Comparison of ENCODE assay signal across 8 cellular contexts in the genomic region with DNA sequence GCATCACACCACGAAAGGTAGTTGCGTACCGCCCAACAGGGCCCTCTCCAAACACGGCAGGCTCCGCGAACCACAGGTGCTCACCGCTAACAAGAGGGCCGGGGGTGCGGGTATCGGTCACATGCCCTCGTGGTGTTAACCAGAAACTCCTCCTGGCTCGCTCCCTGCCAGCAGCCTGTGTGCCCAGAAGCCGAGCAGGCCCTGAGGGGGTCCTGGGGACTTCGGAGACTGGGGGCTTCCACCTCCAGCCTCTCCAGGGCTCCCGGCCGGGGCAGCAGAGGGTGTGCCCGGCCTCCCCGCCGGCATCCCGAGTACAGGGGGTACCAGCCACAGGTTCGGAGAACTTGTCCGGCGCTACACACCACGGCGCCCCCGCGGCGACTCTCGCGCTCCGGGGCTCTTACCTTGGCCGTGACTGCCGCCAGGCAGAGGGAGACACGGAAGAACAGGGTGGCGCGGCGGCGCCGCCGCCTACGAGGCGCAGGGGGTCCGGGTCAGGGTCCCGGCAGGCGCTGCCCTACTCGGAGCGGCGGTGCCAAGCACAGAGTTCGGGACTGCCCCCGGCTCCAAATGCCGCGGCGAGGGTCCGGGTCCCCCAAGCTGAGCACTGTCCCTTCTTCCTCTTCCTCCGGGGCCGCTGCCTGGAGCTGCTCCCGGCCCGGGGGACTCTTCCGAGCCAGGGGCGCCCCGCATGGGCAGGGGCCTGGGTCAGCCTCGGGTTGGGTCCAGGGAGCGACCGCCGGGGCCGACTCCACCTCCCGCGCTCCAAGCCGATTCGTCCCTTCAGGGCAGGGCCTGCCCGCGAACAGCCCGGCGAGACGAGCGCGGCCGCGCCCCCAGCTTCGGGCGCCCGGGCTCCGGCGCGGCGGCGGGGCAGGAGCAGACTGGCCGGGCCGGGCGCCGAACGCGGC. TPM values are rescaled to one million over a fixed set of nuclear protein-coding genes. Genes with fewer than 3 reads are reported as not detected.
A peak's percentile ranks its signal among the peaks of the same experiment; 100 is the strongest.
DNase-seq lines count a peak whose midpoint lies in the region; ATAC-seq and TF ChIP-seq lines count a peak whose summit lies in the region.

A gene (minus strand): TSS at position 886 of the 911 bp plus-strand sequence.

- no peak within 1 kb of the TSS for H3K27ac Mint-ChIP-seq in activated T-helper 1 cell treated with anti-CD3 and anti-CD28 coated beads, Interleukin-12 subunit alpha, Interleukin-12 subunit beta, Interleukin-2, Interleukin-4 antibody, amounts not matched to agents 30 ng/mL and 10 ng/mL and 1 ng/mL, durations not matched to agents 14 hours and 24 hours and 36 hours
- peak within 1 kb of the TSS; percentile 84 for H3K27ac Mint-ChIP-seq in osteocyte (ENCODE audit: unreplicated experiment)

- intact Hi-C loops in activated T-helper 1 cell treated with anti-CD3 and anti-CD28 coated beads, Interleukin-12 subunit alpha, Interleukin-12 subunit beta, Interleukin-2, Interleukin-4 antibody, amounts not matched to agents 30 ng/mL and 10 ng/mL and 1 ng/mL, durations not matched to agents 14 hours and 24 hours and 36 hours (cut with micrococcal nuclease), result no loop called here

- no peak for DNase-seq in activated T-helper 1 cell treated with anti-CD3 and anti-CD28 coated beads, Interleukin-12 subunit alpha, Interleukin-12 subunit beta, Interleukin-2, Interleukin-4 antibody, amounts not matched to agents 30 ng/mL and 10 ng/mL and 1 ng/mL, durations not matched to agents 14 hours and 24 hours and 36 hours (ENCODE audit: low spot score)
- DNase-seq in cardiac muscle cell (ENCODE audit: low read depth in 1 of 2, low spot score in 1 of 2) (peak; percentile 47 to 74), osteocyte (ENCODE audit: extremely low spot score, unreplicated experiment) (peak; percentile 85), NCI-H2107 treated with DMSO at 0.1 percent for 48 hours (lab: John Stamatoyannopoulos, UW; ENCODE audit: unreplicated experiment) (no peak), G401 (ENCODE audit: low spot score) (no peak)

- TF ChIP-seq CTCF in 22Rv1 (IDR thresholded peaks at IDR 0.05) (no peak), cardiac muscle cell (IDR thresholded peaks at IDR 0.05; ENCODE audit: low read depth, low read length) (no peak), osteocyte (IDR thresholded peaks at IDR 0.05) (no peak)

- peaks cover 16% of the 10 kb centered on the region for H3K4me1 ChIP-seq in cardiac muscle cell (ENCODE audit: low read depth)

- H3K4me3 Mint-ChIP-seq in activated T-helper 1 cell treated with anti-CD3 and anti-CD28 coated beads, Interleukin-12 subunit alpha, Interleukin-12 subunit beta, Interleukin-2, Interleukin-4 antibody, amounts not matched to agents 30 ng/mL and 10 ng/mL and 1 ng/mL, durations not matched to agents 14 hours and 24 hours and 36 hours, result peak within 1 kb of the TSS; percentile 61
- H3K4me3 Mint-ChIP-seq in osteocyte (ENCODE audit: unreplicated experiment), result peak within 1 kb of the TSS; percentile 93

- H3K9me3 ChIP-seq in cardiac muscle cell (ENCODE audit: low read depth), result no peaks in the 10 kb centered on the region

- H3K27me3 ChIP-seq in cardiac muscle cell, result no peaks in the 10 kb centered on the region

- peak within 1 kb of the TSS; percentile 94 for H3K4me3 ChIP-seq in cardiac muscle cell

- peaks cover 2% of the 10 kb centered on the region for H3K36me3 Mint-ChIP-seq in activated T-helper 1 cell treated with anti-CD3 and anti-CD28 coated beads, Interleukin-12 subunit alpha, Interleukin-12 subunit beta, Interleukin-2, Interleukin-4 antibody, amounts not matched to agents 30 ng/mL and 10 ng/mL and 1 ng/mL, durations not matched to agents 14 hours and 24 hours and 36 hours (ENCODE audit: low read depth)
- no peaks in the 10 kb centered on the region for H3K36me3 Mint-ChIP-seq in osteocyte (ENCODE audit: unreplicated experiment)

- peak; percentile 4 for ATAC-seq in GM18520 (IDR thresholded peaks at IDR 0.05; ENCODE audit: unreplicated experiment)
- ATAC-seq in HG03565 (IDR thresholded peaks at IDR 0.05; ENCODE audit: unreplicated experiment), result peak; percentile 4

- in situ Hi-C loops in G401 (cut with HindIII; ENCODE audit: low sequenced_read_pairs), result no loop called here

- no peaks in the 10 kb centered on the region for H3K36me3 ChIP-seq in cardiac muscle cell

- peaks cover 6% of the 10 kb centered on the region for H3K4me1 Mint-ChIP-seq in activated T-helper 1 cell treated with anti-CD3 and anti-CD28 coated beads, Interleukin-12 subunit alpha, Interleukin-12 subunit beta, Interleukin-2, Interleukin-4 antibody, amounts not matched to agents 30 ng/mL and 10 ng/mL and 1 ng/mL, durations not matched to agents 14 hours and 24 hours and 36 hours (ENCODE audit: low read depth)
- peaks cover 30% of the 10 kb centered on the region for H3K4me1 Mint-ChIP-seq in osteocyte (ENCODE audit: unreplicated experiment)

- H3K27me3 Mint-ChIP-seq in activated T-helper 1 cell treated with anti-CD3 and anti-CD28 coated beads, Interleukin-12 subunit alpha, Interleukin-12 subunit beta, Interleukin-2, Interleukin-4 antibody, amounts not matched to agents 30 ng/mL and 10 ng/mL and 1 ng/mL, durations not matched to agents 14 hours and 24 hours and 36 hours (ENCODE audit: insufficient read depth), result peaks cover 35% of the 10 kb centered on the region
- H3K27me3 Mint-ChIP-seq in osteocyte (ENCODE audit: unreplicated experiment), result peaks cover 4% of the 10 kb centered on the region

- peak within 1 kb of the TSS; percentile 44 for H3K27ac ChIP-seq in 22Rv1
- H3K27ac ChIP-seq in cardiac muscle cell, result no peak within 1 kb of the TSS

- H3K9me3 Mint-ChIP-seq in activated T-helper 1 cell treated with anti-CD3 and anti-CD28 coated beads, Interleukin-12 subunit alpha, Interleukin-12 subunit beta, Interleukin-2, Interleukin-4 antibody, amounts not matched to agents 30 ng/mL and 10 ng/mL and 1 ng/mL, durations not matched to agents 14 hours and 24 hours and 36 hours, result no peaks in the 10 kb centered on the region
- no peaks in the 10 kb centered on the region for H3K9me3 Mint-ChIP-seq in osteocyte (ENCODE audit: unreplicated experiment)

RNA-seq across cellular contexts. Expression of the gene that starts here (rescaled TPM):
- 0.05 and 0.10 TPM in 2 replicates for total RNA-seq in activated T-helper 1 cell treated with anti-CD3 and anti-CD28 coated beads, Interleukin-12 subunit alpha, Interleukin-12 subunit beta, Interleukin-2, Interleukin-4 antibody, amounts not matched to agents 30 ng/mL and 10 ng/mL and 1 ng/mL, durations not matched to agents 14 hours and 24 hours and 36 hours
- total RNA-seq in cardiac muscle cell (23.0 and 34.3 TPM in 2 replicates), osteocyte (17.6 and 20.7 TPM in 2 replicates)
- polyA plus RNA-seq in cardiac muscle cell, result 18.4 and 23.2 TPM in 2 replicates
- 0.10 and 0.49 TPM in 2 replicates for total RNA-seq in G401 (2014; rRNA removed; shearing (Covaris generic))

Comparison
In these comparisons a context has a peak if more than half of its experiments do, and no peak if none do; other contexts are left out.
1. RNA of the gene that starts here (total RNA-seq): 23.0 to 34.3 TPM in cardiac muscle cell and 17.6 to 20.7 TPM in osteocyte; 0.05 to 0.10 TPM in activated T-helper 1 cell treated with anti-CD3 and anti-CD28 coated beads, Interleukin-12 subunit alpha, Interleukin-12 subunit beta, Interleukin-2, Interleukin-4 antibody, amounts not matched to agents 30 ng/mL and 10 ng/mL and 1 ng/mL, durations not matched to agents 14 hours and 24 hours and 36 hours and 0.10 to 0.49 TPM in G401; every median in the first group is over 10 times any median in the second.
2. DNase-seq: peak in cardiac muscle cell (2 of 2) and osteocyte (single experiment); none in activated T-helper 1 cell treated with anti-CD3 and anti-CD28 coated beads, Interleukin-12 subunit alpha, Interleukin-12 subunit beta, Interleukin-2, Interleukin-4 antibody, amounts not matched to agents 30 ng/mL and 10 ng/mL and 1 ng/mL, durations not matched to agents 14 hours and 24 hours and 36 hours (single experiment), NCI-H2107 treated with DMSO at 0.1 percent for 48 hours (single experiment) and G401 (single experiment).